Comparison of ENCODE assay signal across 8 cellular contexts in genomic region chr2:170973492-170974303, GRCh38. TPM values are rescaled to one million over a fixed set of nuclear protein-coding genes. Genes with fewer than 3 reads are reported as not detected.
DNase-seq lines count a peak whose midpoint lies in the region; ATAC-seq and TF ChIP-seq lines count a peak whose summit lies in the region.

No MANE protein-coding gene starts in this region.

- WGBS in adrenal gland, 4 donors = 4 to 19% (median 7%) methylated on average over 23 to 67 of the region's 67 CpGs

- H3F3A ChIP-seq in MM.1S (ENCODE audit: insufficient read depth, low read length) = peaks cover 6% of the 10 kb centered on the region; the same call in 1 of the 2 replicates

- H3K36me3 ChIP-seq in MM.1S (replicated peaks; ENCODE audit: insufficient read depth, low read length) (no peaks in the 10 kb centered on the region), adrenal gland (replicated peaks in 1 of 2) (no peaks in the 10 kb centered on the region), upper lobe of right lung (no peaks in the 10 kb centered on the region)

- intact Hi-C loops in adrenal gland (cut with DNase I) (loop anchor here (5.0 to 10.0 kb wide), 3 partner anchors 191 to 459 kb away; partner anchors contain the start of genes DCAF17 (in 1 of the 2), METTL8 (in 1 of the 2) and TLK1 (in 1 of the 2)), left cardiac atrium (cut with DNase I) (loop anchor here (1.0 to 5.0 kb wide), 4 partner anchors 189 to 459 kb away; partner anchors contain the start of genes DCAF17 (in 1 of the 2), METTL8 (in 1 of the 2) and TLK1 (in 1 of the 2)), posterior vena cava (cut with DNase I) (loop anchor here (5.0 to 10.0 kb wide), 3 partner anchors 189 to 461 kb away; partner anchors contain the start of genes DCAF17 (in 1 of the 2), METTL8 (in 1 of the 2) and TLK1 (in 1 of the 2)), upper lobe of right lung (cut with DNase I) (loop anchor here (5.0 kb wide), 1 partner anchor 439 kb away; no protein-coding TSS in a partner anchor)

- no peaks in the 10 kb centered on the region for H3K9me2 ChIP-seq in MM.1S (replicated peaks; ENCODE audit: insufficient read depth, low read length)

- no peak overlapping the region for H3K27ac ChIP-seq in MM.1S (ENCODE audit: low read length)
- peak overlapping the region in 3 of 5 donors; percentile 77 to 82 (median 79) for H3K27ac ChIP-seq in adrenal gland
- H3K27ac ChIP-seq in upper lobe of right lung = peak overlapping the region; percentile 81

- TF ChIP-seq CTCF in GM10266 (IDR thresholded peaks at IDR 0.05; ENCODE audit: control insufficient read depth, insufficient read depth, low read depth, missing control alignments) (peak; percentile 93), MM.1S (IDR thresholded peaks at IDR 0.05; ENCODE audit: low read length) (peak; percentile 70), adrenal gland (IDR thresholded peaks at IDR 0.05) (peak; percentile 52 to 99 (median 88)), upper lobe of right lung (IDR thresholded peaks at IDR 0.05) (peak; percentile 90)

- ATAC-seq in left cardiac atrium (peak; percentile 97 to 99), upper lobe of right lung (peak; percentile 98)

- H3K9me3 ChIP-seq in MM.1S (replicated peaks; ENCODE audit: insufficient read depth, low read length) (no peaks in the 10 kb centered on the region), adrenal gland (replicated peaks in 1 of 3) (no peaks in the 10 kb centered on the region), upper lobe of right lung (no peaks in the 10 kb centered on the region)

- H3K27me3 ChIP-seq in MM.1S (replicated peaks; ENCODE audit: insufficient read depth, low read length) (no peaks in the 10 kb centered on the region), adrenal gland (no peaks in the 10 kb centered on the region), upper lobe of right lung (no peaks in the 10 kb centered on the region)

- no peaks in the 10 kb centered on the region for H3K79me2 ChIP-seq in MM.1S (ENCODE audit: low read length)

- H3K4me2 ChIP-seq in MM.1S (ENCODE audit: low read depth, low read length) = peak overlapping the region; percentile 100

- peak overlapping the region; percentile 96 for H2AFZ ChIP-seq in MM.1S (ENCODE audit: low read length)

- H3K9ac ChIP-seq in MM.1S (ENCODE audit: low read length) = peak overlapping the region; percentile 65; the same call in 1 of the 2 replicates

- no peaks in the 10 kb centered on the region for H4K20me1 ChIP-seq in MM.1S (ENCODE audit: insufficient read depth, low read length)

- H3K4me1 ChIP-seq in MM.1S (ENCODE audit: low read length) = no peaks in the 10 kb centered on the region
- H3K4me1 ChIP-seq in adrenal gland (replicated peaks in 1 of 2) = peaks cover 0 to 9% of the 10 kb centered on the region in 2 donors
- peaks cover 9% of the 10 kb centered on the region for H3K4me1 ChIP-seq in upper lobe of right lung

- peak in 1 of 2 donors; percentile 37 for TF ChIP-seq POLR2A in adrenal gland (IDR thresholded peaks at IDR 0.05)

- H3K4me3 ChIP-seq in MM.1S (ENCODE audit: low read length) = peak overlapping the region; percentile 84
- peak overlapping the region in 3 of 4 donors; percentile 45 to 77 (median 65) for H3K4me3 ChIP-seq in adrenal gland
- H3K4me3 ChIP-seq in upper lobe of right lung = peak overlapping the region; percentile 81

- peak; percentile 96 for DNase-seq in GM10266 (ENCODE audit: extremely low spot score)
- DNase-seq in HCEC 1CT = peak; percentile 70
- peak; percentile 75 for DNase-seq in MM.1S
- DNase-seq in SW480 (ENCODE audit: low spot score) = peak; percentile 91
- peak; percentile 86 to 91 (median 88) for DNase-seq in adrenal gland
- DNase-seq in left cardiac atrium = peak; percentile 90
- DNase-seq in posterior vena cava (ENCODE audit: low spot score) = peak; percentile 95
- DNase-seq in upper lobe of right lung = peak; percentile 94

RNA-seq across cellular contexts. Expression of gene GORASP2, which starts 44.6 kb away (rescaled TPM):
- 100 to 1,000 TPM in 2 of 8 donors, 10 to 100 TPM in 6; 72.2 to 138 (median 89.0) TPM for total RNA-seq in adrenal gland
- 100 to 1,000 TPM in 1 of 3 donors, 10 to 100 TPM in 2; 25.6 to 201 (median 30.2) TPM for polyA plus RNA-seq in adrenal gland
- 10 to 100 TPM; 55.7 to 80.4 TPM for total RNA-seq in left cardiac atrium
- 10 to 100 TPM; 62.3 to 67.4 TPM for total RNA-seq in posterior vena cava
- 69.7 TPM for total RNA-seq in upper lobe of right lung
